Comparison of ENCODE assay signal across 8 cellular contexts in the genomic region with DNA sequence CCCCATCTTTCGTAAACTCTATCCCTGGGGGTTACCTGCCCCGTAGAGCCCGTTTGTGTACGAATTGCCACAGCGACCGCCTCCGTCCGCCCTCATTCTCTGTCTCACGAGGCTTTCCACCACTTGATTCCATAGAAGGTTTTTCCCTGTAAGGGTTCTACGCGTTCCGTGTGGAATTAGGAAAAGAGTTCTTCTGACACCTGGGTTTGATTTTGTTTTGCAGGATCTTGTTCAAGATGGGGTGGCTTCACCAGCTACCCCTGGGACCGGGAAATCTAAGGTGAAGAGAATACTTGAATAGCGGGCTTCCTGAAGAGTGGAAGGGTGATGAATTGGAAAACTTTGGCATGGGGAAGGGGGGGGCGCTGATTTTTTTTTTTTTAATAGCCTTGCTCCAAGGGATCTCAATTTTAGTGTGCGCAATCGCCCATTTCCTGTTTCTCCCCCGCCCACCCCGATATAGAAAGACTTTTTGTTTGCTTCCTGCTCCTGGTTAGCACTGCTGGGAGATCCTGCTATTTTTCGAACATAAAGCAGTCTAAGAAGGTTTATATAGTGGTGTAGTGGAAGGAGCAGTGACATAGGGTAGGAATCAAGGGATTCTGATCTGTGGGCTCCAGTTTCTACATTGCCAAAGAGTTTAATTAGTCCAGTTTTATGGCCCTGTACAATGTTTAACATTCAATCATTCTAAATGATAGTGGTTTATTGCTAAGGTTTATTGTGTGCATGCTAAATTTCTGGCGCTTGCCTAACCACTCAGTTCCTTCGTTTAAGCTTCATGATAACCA. TPM values are rescaled to one million over a fixed set of nuclear protein-coding genes. Genes with fewer than 3 reads are reported as not detected.
A peak's percentile ranks its signal among the peaks of the same experiment; 100 is the strongest.
DNase-seq lines count a peak whose midpoint lies in the region; ATAC-seq and TF ChIP-seq lines count a peak whose summit lies in the region.

No MANE protein-coding gene starts in this region.

- H3K9me3 Mint-ChIP-seq in chondrocyte (ENCODE audit: low read depth) = no peaks in the 10 kb centered on the region
- H3K9me3 Mint-ChIP-seq in stimulated activated naive CD8-positive, alpha-beta T cell treated with anti-CD3 and anti-CD28 coated beads, Interleukin-15, amount 100 ng/mL, for 72 hours = peaks cover 0 to 6% of the 10 kb centered on the region in 2 donors

- 10% methylated on average over 22 of the region's 22 CpGs for WGBS in HUES64
- WGBS in liver = 4% methylated on average over 22 of the region's 22 CpGs

- H3K27ac ChIP-seq in HUES64 (ENCODE audit: low read depth, low read length) = peak overlapping the region; percentile 90
- peak overlapping the region; percentile 86 to 88 for H3K27ac ChIP-seq in liver (ENCODE audit: low read depth in 1 of 2, low read length in 2 of 2)

- peak overlapping the region; percentile 88 for H3K27ac Mint-ChIP-seq in chondrocyte (ENCODE audit: unreplicated experiment)
- H3K27ac Mint-ChIP-seq in stimulated activated naive CD8-positive, alpha-beta T cell treated with anti-CD3 and anti-CD28 coated beads, Interleukin-15, amount 100 ng/mL, for 72 hours = peak overlapping the region; percentile 99

- DNase-seq in Daoy (ENCODE audit: low read depth) = peak; percentile 25
- DNase-seq in SW 1271 (lab: John Stamatoyannopoulos, UW) = peak; percentile 25 to 72
- no peak for DNase-seq in chondrocyte (ENCODE audit: low spot score)
- no peak for DNase-seq in stimulated activated naive CD8-positive, alpha-beta T cell treated with anti-CD3 and anti-CD28 coated beads, Interleukin-15, amount 100 ng/mL, for 72 hours

- H3K36me3 ChIP-seq in HUES64 (ENCODE audit: insufficient read depth, low read length) (peaks cover 37% of the 10 kb centered on the region), liver (ENCODE audit: control insufficient read depth in 4 of 4, insufficient read depth in 3 of 4, low read depth in 1 of 4, low read length in 3 of 4) (peaks cover 0 to 15% (median 10%) of the 10 kb centered on the region in 4 donors)

- TF ChIP-seq CTCF in chondrocyte (IDR thresholded peaks at IDR 0.05) = peak; percentile 12
- no peak for TF ChIP-seq CTCF in liver (IDR thresholded peaks at IDR 0.05; ENCODE audit: low read depth, low read length, missing input control)

- TF ChIP-seq RAD21 in liver (IDR thresholded peaks at IDR 0.05) = no peak

- H3K9ac ChIP-seq in HUES64 (ENCODE audit: low read depth, low read length) (peak overlapping the region; percentile 87), liver (ENCODE audit: low read depth in 1 of 2, low read length in 2 of 2) (peak overlapping the region; percentile 67 to 87)

- peak overlapping the region; percentile 89 for H3K4me3 Mint-ChIP-seq in chondrocyte (ENCODE audit: unreplicated experiment)
- peak overlapping the region; percentile 92 to 95 for H3K4me3 Mint-ChIP-seq in stimulated activated naive CD8-positive, alpha-beta T cell treated with anti-CD3 and anti-CD28 coated beads, Interleukin-15, amount 100 ng/mL, for 72 hours

- peak overlapping the region; percentile 96 for H3K4me3 ChIP-seq in HUES64 (ENCODE audit: low read length)
- H3K4me3 ChIP-seq in liver (ENCODE audit: low read depth in 1 of 3, low read length in 3 of 3) = peak overlapping the region; percentile 77 to 90 (median 86)

- ATAC-seq in GM21390 (IDR thresholded peaks at IDR 0.05; ENCODE audit: unreplicated experiment) = peak; percentile 39
- peak; percentile 64 for ATAC-seq in stimulated activated naive CD8-positive, alpha-beta T cell treated with anti-CD3 and anti-CD28 coated beads, Interleukin-15, amount 100 ng/mL, for 72 hours
- no peak for ATAC-seq in GM18520 (IDR thresholded peaks at IDR 0.05; ENCODE audit: unreplicated experiment)

- H3K4me1 ChIP-seq in HUES64 (ENCODE audit: insufficient read depth, low read length) (peaks cover 17% of the 10 kb centered on the region), liver (ENCODE audit: control insufficient read depth in 4 of 4, insufficient read depth in 4 of 4, low read length in 3 of 4) (peaks cover 2 to 15% (median 13%) of the 10 kb centered on the region in 4 donors)

- peaks cover 14% of the 10 kb centered on the region for H3K36me3 Mint-ChIP-seq in chondrocyte (ENCODE audit: low read depth)

- no peaks in the 10 kb centered on the region for H3K27me3 Mint-ChIP-seq in chondrocyte (ENCODE audit: low read depth)
- no peaks in the 10 kb centered on the region for H3K27me3 Mint-ChIP-seq in stimulated activated naive CD8-positive, alpha-beta T cell treated with anti-CD3 and anti-CD28 coated beads, Interleukin-15, amount 100 ng/mL, for 72 hours

- H3K9me3 ChIP-seq in HUES64 (ENCODE audit: insufficient read depth, low read depth, low read length) (no peaks in the 10 kb centered on the region), liver (ENCODE audit: control insufficient read depth in 4 of 4, low read length in 3 of 4) (no peaks in the 10 kb centered on the region)

- H3K27me3 ChIP-seq in HUES64 (ENCODE audit: insufficient read depth, low read length) = no peaks in the 10 kb centered on the region
- no peaks in the 10 kb centered on the region for H3K27me3 ChIP-seq in liver (ENCODE audit: control insufficient read depth in 4 of 4, insufficient read depth in 4 of 4, low read length in 3 of 4)

- peaks cover 35% of the 10 kb centered on the region for H3K4me1 Mint-ChIP-seq in chondrocyte (ENCODE audit: low read depth)
- peaks cover 47% of the 10 kb centered on the region for H3K4me1 Mint-ChIP-seq in stimulated activated naive CD8-positive, alpha-beta T cell treated with anti-CD3 and anti-CD28 coated beads, Interleukin-15, amount 100 ng/mL, for 72 hours

TF ChIP-seq in liver, 16 proteins besides CTCF, POLR2A, EP300 and RAD21:
- TF ChIP-seq SP1 (IDR thresholded peaks at IDR 0.05) = no peak
- TF ChIP-seq HNF4G (IDR thresholded peaks at IDR 0.05) = no peak
- TF ChIP-seq, protein P1, sequence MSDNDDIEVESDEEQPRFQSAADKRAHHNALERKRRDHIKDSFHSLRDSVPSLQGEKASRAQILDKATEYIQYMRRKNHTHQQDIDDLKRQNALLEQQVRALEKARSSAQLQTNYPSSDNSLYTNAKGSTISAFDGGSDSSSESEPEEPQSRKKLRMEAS (IDR thresholded peaks at IDR 0.05) = no peak
- no peak for TF ChIP-seq REST (IDR thresholded peaks at IDR 0.05)
- TF ChIP-seq GABPA (IDR thresholded peaks at IDR 0.05 in 1 of 2, conservative IDR thresholded peaks at IDR 0.05 in 1 of 2) = peak in 1 of 2 donors; percentile 25
- TF ChIP-seq FOXA1 (IDR thresholded peaks at IDR 0.05) = no peak
- no peak for TF ChIP-seq ZBTB33 (IDR thresholded peaks at IDR 0.05)
- no peak for TF ChIP-seq RXRA (IDR thresholded peaks at IDR 0.05)
- TF ChIP-seq YY1 (IDR thresholded peaks at IDR 0.05) = peak; percentile 58
- no peak for TF ChIP-seq JUND (IDR thresholded peaks at IDR 0.05)

RNA-seq across cellular contexts. Expression of gene GCC2, which starts 0.6 kb away (rescaled TPM):
- 12.9 and 19.8 TPM in 2 replicates for total RNA-seq in Daoy (2014; rRNA removed; shearing (Covaris generic))
- polyA plus RNA-seq in HUES64 (2013, experiment 1 of 2) = 23.0 TPM
- polyA plus RNA-seq in HUES64 (2013, experiment 2 of 2) = 26.7 TPM
- total RNA-seq in chondrocyte = 22.2 to 27.5 TPM (median 24.2 TPM) in 3 replicates
- 10 to 100 TPM; 18.2 to 21.7 TPM for total RNA-seq in liver
- polyA plus RNA-seq in liver = 10 to 100 TPM in 1 of 2 donors, 1 to 10 TPM in 1; 4.8 to 26.1 TPM

Comparison
In these comparisons a context has a peak if more than half of its experiments do, and no peak if none do; other contexts are left out.
1. DNase-seq: peak in Daoy (single experiment) and SW 1271 (2 of 2); none in chondrocyte (single experiment) and stimulated activated naive CD8-positive, alpha-beta T cell treated with anti-CD3 and anti-CD28 coated beads, Interleukin-15, amount 100 ng/mL, for 72 hours (0 of 2).